Comparison of ENCODE assay signal across 8 cellular contexts in the genomic region with DNA sequence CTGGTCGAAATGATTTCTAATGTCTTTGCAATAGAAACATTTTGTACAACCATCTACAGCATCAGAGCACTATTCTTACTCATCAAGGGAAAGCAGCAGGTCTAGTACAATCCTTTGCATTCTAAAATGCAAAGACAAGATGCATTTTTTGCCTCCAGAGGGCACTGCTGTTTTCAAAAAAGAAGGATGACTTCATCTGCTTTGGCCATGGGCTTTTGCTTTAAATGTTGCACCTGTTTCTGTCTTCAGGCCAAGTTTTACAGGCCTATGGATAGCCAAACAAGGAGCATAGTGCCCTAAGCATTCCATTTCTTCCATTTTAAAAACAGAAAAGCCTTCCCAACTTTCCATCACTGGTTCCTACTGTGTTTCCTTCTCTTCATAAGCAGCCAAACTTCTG. TPM values are rescaled to one million over a fixed set of nuclear protein-coding genes. Genes with fewer than 3 reads are reported as not detected.
A peak's percentile ranks its signal among the peaks of the same experiment; 100 is the strongest.
DNase-seq lines count a peak whose midpoint lies in the region; ATAC-seq and TF ChIP-seq lines count a peak whose summit lies in the region.

No MANE protein-coding gene starts in this region.

- no peak overlapping the region for H3K27ac Mint-ChIP-seq in progenitor cell of endocrine pancreas

- H3K4me3 Mint-ChIP-seq in progenitor cell of endocrine pancreas (ENCODE audit: low read depth): no peak overlapping the region

- no peaks in the 10 kb centered on the region for H3K27me3 Mint-ChIP-seq in progenitor cell of endocrine pancreas

- peak; percentile 72 for TF ChIP-seq CTCF in fibroblast of mammary gland (conservative IDR thresholded peaks at IDR 0.05; ENCODE audit: control insufficient read depth, insufficient read depth, low read depth, low read length)
- TF ChIP-seq CTCF in progenitor cell of endocrine pancreas (IDR thresholded peaks at IDR 0.05; ENCODE audit: unreplicated experiment): peak; percentile 66

- H3K9me3 Mint-ChIP-seq in progenitor cell of endocrine pancreas (ENCODE audit: low read depth): no peaks in the 10 kb centered on the region

- ATAC-seq in HG03095 (IDR thresholded peaks at IDR 0.05; ENCODE audit: unreplicated experiment): peak; percentile 47
- ATAC-seq in GM21526 (IDR thresholded peaks at IDR 0.05; ENCODE audit: low FRiP score, unreplicated experiment): no peak
- no peak for ATAC-seq in GM18873 (IDR thresholded peaks at IDR 0.05; ENCODE audit: low FRiP score, unreplicated experiment)

- DNase-seq in Daoy (ENCODE audit: low read depth) (peak; percentile 39), NCI-H82 (lab: John Stamatoyannopoulos, UW) (peak; percentile 77), fibroblast of mammary gland (ENCODE audit: low read depth) (peak; percentile 73), progenitor cell of endocrine pancreas (ENCODE audit: low spot score, unreplicated experiment) (peak; percentile 18)
- peak; percentile 24 for DNase-seq in activated CD8-positive, alpha-beta memory T cell treated with anti-CD3 and anti-CD28 coated beads, Interleukin-2, amount 50 U/mL, for 1 hour (ENCODE audit: extremely low read depth)

- H3K4me3 ChIP-seq in fibroblast of mammary gland (ENCODE audit: control insufficient read depth, low read depth, low read length): no peak overlapping the region

- H3K4me1 Mint-ChIP-seq in progenitor cell of endocrine pancreas (ENCODE audit: low read depth): peaks cover 9% of the 10 kb centered on the region

- H3K36me3 Mint-ChIP-seq in progenitor cell of endocrine pancreas (ENCODE audit: insufficient read depth): peaks cover 1% of the 10 kb centered on the region

RNA-seq across cellular contexts. Expression of a gene that starts 3.4 kb away (rescaled TPM):
- total RNA-seq in Daoy (2014; rRNA removed; shearing (Covaris generic)): 11.9 and 26.3 TPM in 2 replicates
- 11.3 and 11.5 TPM in 2 replicates for total RNA-seq in progenitor cell of endocrine pancreas

RNA-seq across cellular contexts. Expression of a gene that starts 3.5 kb away (rescaled TPM):
- total RNA-seq in Daoy (2014; rRNA removed; shearing (Covaris generic)): 13.7 and 14.7 TPM in 2 replicates
- 13.0 and 14.5 TPM in 2 replicates for total RNA-seq in progenitor cell of endocrine pancreas

RNA-seq across cellular contexts. Expression of a gene that starts 16.8 kb away (rescaled TPM):
- under 0.01 TPM in 1 of 2 replicates, not detected in the other for total RNA-seq in Daoy (2014; rRNA removed; shearing (Covaris generic))
- 0.55 TPM in 2 replicates for total RNA-seq in progenitor cell of endocrine pancreas

RNA-seq across cellular contexts. Expression of a gene that starts 45.9 kb away (rescaled TPM):
- 21.5 and 32.1 TPM in 2 replicates for total RNA-seq in Daoy (2014; rRNA removed; shearing (Covaris generic))
- 82.5 and 85.5 TPM in 2 replicates for total RNA-seq in progenitor cell of endocrine pancreas

Comparison
In these comparisons a context has a peak if more than half of its experiments do, and no peak if none do; other contexts are left out.
1. DNase-seq: peak in every context shown above with its lines; median percentile 77 in NCI-H82; 73 in fibroblast of mammary gland; 39 in Daoy; 24 in activated CD8-positive, alpha-beta memory T cell treated with anti-CD3 and anti-CD28 coated beads, Interleukin-2, amount 50 U/mL, for 1 hour; 18 in progenitor cell of endocrine pancreas.